8 cellular contexts compared by ENCODE assay signal in the genomic region with DNA sequence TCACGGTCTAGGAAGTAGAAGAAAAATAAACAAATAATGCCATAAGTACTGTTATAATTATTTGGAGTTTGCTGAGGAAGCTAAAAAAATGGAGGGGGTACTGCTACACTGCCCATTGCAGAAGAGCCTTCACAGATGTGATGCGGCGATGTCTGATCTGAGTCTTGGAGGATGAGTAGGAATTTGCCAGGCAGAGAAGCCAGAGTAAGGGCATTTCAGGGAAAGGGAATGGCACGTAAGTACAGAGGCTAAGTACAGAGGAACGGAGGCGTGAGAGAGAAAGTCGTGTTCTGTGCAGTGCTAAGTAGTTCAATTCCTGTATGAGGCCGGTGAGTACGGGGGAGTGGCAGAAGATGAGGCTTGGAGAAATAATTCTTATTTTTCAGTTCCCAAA.
DNase-seq lines count a peak whose midpoint lies in the region; ATAC-seq and TF ChIP-seq lines count a peak whose summit lies in the region.

No MANE protein-coding gene starts in this region.

- H3K4me3 ChIP-seq in DOHH2 (ENCODE audit: low read length): peak overlapping the region; percentile 85
- H3K4me3 ChIP-seq in HUES6 (ENCODE audit: low read depth, low read length): peak overlapping the region; percentile 51
- peak overlapping the region; percentile 70 for H3K4me3 ChIP-seq in iPS-20b (ENCODE audit: low read length)

- H3K4me1 ChIP-seq in DOHH2 (ENCODE audit: control insufficient read depth, low read length) (peaks cover 44% of the 10 kb centered on the region), HUES6 (ENCODE audit: control insufficient read depth, insufficient read depth, low read length) (peaks cover 7% of the 10 kb centered on the region), iPS-20b (ENCODE audit: insufficient read depth, low read length) (no peaks in the 10 kb centered on the region)

- H3K27me3 ChIP-seq in DOHH2 (ENCODE audit: control insufficient read depth, low read length) (no peaks in the 10 kb centered on the region), HUES6 (ENCODE audit: control insufficient read depth, insufficient read depth, low read length) (no peaks in the 10 kb centered on the region), iPS-20b (ENCODE audit: insufficient read depth, low read length) (no peaks in the 10 kb centered on the region)

- peak overlapping the region; percentile 93 for H3K4me2 ChIP-seq in DOHH2 (ENCODE audit: low read length)

- H3K9ac ChIP-seq in HUES6 (ENCODE audit: low read length): no peak overlapping the region
- no peak overlapping the region for H3K9ac ChIP-seq in iPS-20b (ENCODE audit: low read depth, low read length)

- H3K4me3 Mint-ChIP-seq in activated naive CD8-positive, alpha-beta T cell: peak overlapping the region; percentile 99
- peak overlapping the region; percentile 89 for H3K4me3 Mint-ChIP-seq in stimulated activated effector memory CD8-positive, alpha-beta T cell treated with anti-CD3 and anti-CD28 coated beads, Interleukin-12 subunit alpha, Interleukin-12 subunit beta, amount 100 ng/mL, for 72 hours

- TF ChIP-seq CTCF in DOHH2 (IDR thresholded peaks at IDR 0.05; ENCODE audit: low read depth, low read length, poor library complexity, severe bottlenecking): no peak

- no peak for DNase-seq in stimulated activated effector memory CD8-positive, alpha-beta T cell treated with anti-CD3 and anti-CD28 coated beads, Interleukin-12 subunit alpha, Interleukin-12 subunit beta, amount 100 ng/mL, for 72 hours (ENCODE audit: low spot score in 2 of 2)
- DNase-seq in LoVo (ENCODE audit: low spot score) (no peak), HuH-7 (ENCODE audit: low spot score) (no peak), GOT3 (lab: John Stamatoyannopoulos, UW) (no peak)

- peaks cover 16% of the 10 kb centered on the region for H4K20me1 ChIP-seq in DOHH2 (ENCODE audit: control insufficient read depth, insufficient read depth, low read depth, low read length)

- H3K36me3 Mint-ChIP-seq in activated naive CD8-positive, alpha-beta T cell: no peaks in the 10 kb centered on the region
- peaks cover 36% of the 10 kb centered on the region for H3K36me3 Mint-ChIP-seq in stimulated activated effector memory CD8-positive, alpha-beta T cell treated with anti-CD3 and anti-CD28 coated beads, Interleukin-12 subunit alpha, Interleukin-12 subunit beta, amount 100 ng/mL, for 72 hours

- no peaks in the 10 kb centered on the region for H3K27me3 Mint-ChIP-seq in activated naive CD8-positive, alpha-beta T cell

- peaks cover 12% of the 10 kb centered on the region for H3F3A ChIP-seq in DOHH2 (ENCODE audit: control insufficient read depth, insufficient read depth)

- no peaks in the 10 kb centered on the region for H3K9me3 Mint-ChIP-seq in activated naive CD8-positive, alpha-beta T cell (ENCODE audit: low read depth)
- no peaks in the 10 kb centered on the region for H3K9me3 Mint-ChIP-seq in stimulated activated effector memory CD8-positive, alpha-beta T cell treated with anti-CD3 and anti-CD28 coated beads, Interleukin-12 subunit alpha, Interleukin-12 subunit beta, amount 100 ng/mL, for 72 hours

- peak overlapping the region; percentile 98 for H3K27ac Mint-ChIP-seq in activated naive CD8-positive, alpha-beta T cell
- peak overlapping the region; percentile 94 for H3K27ac Mint-ChIP-seq in stimulated activated effector memory CD8-positive, alpha-beta T cell treated with anti-CD3 and anti-CD28 coated beads, Interleukin-12 subunit alpha, Interleukin-12 subunit beta, amount 100 ng/mL, for 72 hours

- H3K9me2 ChIP-seq in DOHH2 (replicated peaks; ENCODE audit: control insufficient read depth, low read length): no peaks in the 10 kb centered on the region

- 0 out of 2 replicates have a peak overlapping the region, but pooled peaks have one; percentile 12 for H3K27ac ChIP-seq in DOHH2 (ENCODE audit: low read depth, low read length)
- H3K27ac ChIP-seq in HUES6 (ENCODE audit: low read depth, low read length): no peak overlapping the region
- no peak overlapping the region for H3K27ac ChIP-seq in iPS-20b (ENCODE audit: low read length)

- peaks cover 21% of the 10 kb centered on the region for H3K36me3 ChIP-seq in DOHH2 (ENCODE audit: control insufficient read depth, low read length)
- no peaks in the 10 kb centered on the region for H3K36me3 ChIP-seq in HUES6 (ENCODE audit: control insufficient read depth, insufficient read depth, low read length)
- H3K36me3 ChIP-seq in iPS-20b (ENCODE audit: insufficient read depth, low read depth, low read length): no peaks in the 10 kb centered on the region

- H3K79me2 ChIP-seq in DOHH2 (ENCODE audit: control insufficient read depth, low read length): peaks cover 43% of the 10 kb centered on the region

- H3K4me1 Mint-ChIP-seq in activated naive CD8-positive, alpha-beta T cell (ENCODE audit: low read depth): peaks cover 37% of the 10 kb centered on the region
- peaks cover 36% of the 10 kb centered on the region for H3K4me1 Mint-ChIP-seq in stimulated activated effector memory CD8-positive, alpha-beta T cell treated with anti-CD3 and anti-CD28 coated beads, Interleukin-12 subunit alpha, Interleukin-12 subunit beta, amount 100 ng/mL, for 72 hours

- H3K9me3 ChIP-seq in DOHH2 (ENCODE audit: control insufficient read depth, insufficient read depth, low read length) (no peaks in the 10 kb centered on the region), HUES6 (ENCODE audit: control insufficient read depth, insufficient read depth, low read depth, low read length) (no peaks in the 10 kb centered on the region), iPS-20b (ENCODE audit: insufficient read depth, low read depth, low read length) (no peaks in the 10 kb centered on the region)

- no peak for ATAC-seq in stimulated activated effector memory CD8-positive, alpha-beta T cell treated with anti-CD3 and anti-CD28 coated beads, Interleukin-12 subunit alpha, Interleukin-12 subunit beta, amount 100 ng/mL, for 72 hours
